Comparison of ENCODE assay signal across 24 cellular contexts in genomic region chr2:120626566-120626965, GRCh38.
A peak's percentile ranks its signal among the peaks of the same experiment; 100 is the strongest.
DNase-seq lines count a peak whose midpoint lies in the region; ATAC-seq and TF ChIP-seq lines count a peak whose summit lies in the region.
"Had no signal": no experiment of that assay in that cellular context is flagged by ENCODE, and none has a peak within 500 bp of the region (broad histone marks: within the 10 kb centered on the region; RNA-seq: fewer than 3 reads in every experiment).

No MANE protein-coding gene starts in this region.

- no peak for ATAC-seq in body of pancreas
- peak; percentile 43 for ATAC-seq in left lung
- ATAC-seq in HG03135 (IDR thresholded peaks at IDR 0.05; ENCODE audit: unreplicated experiment) = no peak
- ATAC-seq: effector memory CD8-positive, alpha-beta T cell; HCT116; naive thymus-derived CD4-positive, alpha-beta T cell had no signal

- H3K27ac ChIP-seq in body of pancreas (peak overlapping the region in 3 of 4 donors; percentile 44 to 70 (median 64)), left lung (peak overlapping the region; percentile 53), thyroid gland (peak overlapping the region; percentile 86 to 90 (median 90)), vagina (no peak overlapping the region)
- H3K27ac ChIP-seq: esophagus muscularis mucosa, hepatocyte, tibial nerve had no signal

- H3K4me1 ChIP-seq in body of pancreas (peaks cover 18% of the 10 kb centered on the region), left lung (no peaks in the 10 kb centered on the region), thyroid gland (peaks cover 47 to 77% of the 10 kb centered on the region in 2 donors), vagina (no peaks in the 10 kb centered on the region)
- H3K4me1 ChIP-seq: esophagus muscularis mucosa, tibial nerve had no signal

- H3K36me3 ChIP-seq in body of pancreas (replicated peaks in 1 of 2; ENCODE audit: insufficient read depth in 1 of 2, low read depth in 2 of 2) (no peaks in the 10 kb centered on the region), left lung (no peaks in the 10 kb centered on the region), thyroid gland (no peaks in the 10 kb centered on the region), vagina (no peaks in the 10 kb centered on the region)
- H3K36me3 ChIP-seq: esophagus muscularis mucosa, tibial nerve had no signal

- H3K4me3 ChIP-seq in LNCaP clone FGC (ENCODE audit: low read depth, low read length) (no peak overlapping the region), body of pancreas (no peak overlapping the region), left lung (no peak overlapping the region), thyroid gland (replicated peaks in 1 of 3) (no peak overlapping the region), vagina (no peak overlapping the region)
- H3K4me3 ChIP-seq: esophagus muscularis mucosa, hepatocyte, tibial nerve had no signal

- DNase-seq in LNCaP clone FGC (ENCODE audit: low read depth) = peak; percentile 1
- DNase-seq in body of pancreas = peak in 1 of 4 donors; percentile 3
- DNase-seq in left lung = no peak
- DNase-seq in thyroid gland = peak; percentile 81
- DNase-seq in vagina (ENCODE audit: extremely low spot score in 2 of 2) = no peak
- no peak for DNase-seq in nucleus accumbens (lab: John Stamatoyannopoulos, UW)
- DNase-seq: activated CD4-positive, alpha-beta T cell treated with anti-CD3 and anti-CD28 coated beads, Interleukin-2, amount 10 ng/mL, durations not matched to agents 24 days and 14 days; activated naive CD4-positive, alpha-beta T cell treated with anti-CD3 and anti-CD28 coated beads, Interleukin-2, amount 10 ng/mL, durations not matched to agents 7 days and 5 days; C1 segment of cervical spinal cord; cortex of kidney; effector memory CD8-positive, alpha-beta T cell; KG1; naive thymus-derived CD4-positive, alpha-beta T cell; NCI-H1436; NK-92 treated with Interleukin-12 subunit alpha and Interleukin-12 subunit beta, amount 100 ng/mL, for 24 hours; small intestine; stimulated activated CD4-positive, alpha-beta T cell treated with anti-CD3 and anti-CD28 coated beads, Interleukin-1b, Interleukin-23, amount 100 ng/mL, for 48 hours; stimulated activated CD8-positive, alpha-beta memory T cell treated with anti-CD3 and anti-CD28 coated beads, Interleukin-4, amount 100 ng/mL, for 48 hours; T-helper 9 cell had no signal

- H3K27me3 ChIP-seq in body of pancreas = no peaks in the 10 kb centered on the region
- no peaks in the 10 kb centered on the region for H3K27me3 ChIP-seq in left lung
- no peaks in the 10 kb centered on the region for H3K27me3 ChIP-seq in thyroid gland
- no peaks in the 10 kb centered on the region for H3K27me3 ChIP-seq in vagina
- H3K27me3 ChIP-seq: hepatocyte, tibial nerve had no signal

- no peak for TF ChIP-seq CTCF in LNCaP clone FGC (IDR thresholded peaks at IDR 0.05; ENCODE audit: control insufficient read depth, extremely low read depth, insufficient read depth)
- no peak for TF ChIP-seq CTCF in body of pancreas (IDR thresholded peaks at IDR 0.05)
- no peak for TF ChIP-seq CTCF in left lung (IDR thresholded peaks at IDR 0.05)
- no peak for TF ChIP-seq CTCF in thyroid gland (IDR thresholded peaks at IDR 0.05)
- TF ChIP-seq CTCF in vagina (IDR thresholded peaks at IDR 0.05) = no peak

- intact Hi-C loops in body of pancreas (cut with DNase I) = no loop called here
- intact Hi-C loops in left lung (cut with DNase I) = no loop called here
- intact Hi-C loops in thyroid gland (cut with DNase I) = no loop called here
- intact Hi-C loops in vagina (cut with DNase I) = no loop called here

- TF ChIP-seq POLR2A in body of pancreas (IDR thresholded peaks at IDR 0.05) (no peak), thyroid gland (IDR thresholded peaks at IDR 0.05) (no peak), vagina (IDR thresholded peaks at IDR 0.05) (no peak)

- H3K9me3 ChIP-seq in body of pancreas = no peaks in the 10 kb centered on the region
- H3K9me3 ChIP-seq in left lung = peaks cover 0 to 4% of the 10 kb centered on the region in 2 donors
- H3K9me3 ChIP-seq in thyroid gland = no peaks in the 10 kb centered on the region
- H3K9me3 ChIP-seq in vagina = no peaks in the 10 kb centered on the region

- WGBS in body of pancreas, 2 donors = 65 to 74% methylated on average over 6 of the region's 6 CpGs
- WGBS in thyroid gland, 2 donors = 31 to 34% methylated on average over 6 of the region's 6 CpGs

Comparison
In these comparisons a context has a peak if more than half of its experiments do, and no peak if none do; other contexts are left out.
1. DNase-seq: peak in LNCaP clone FGC (single experiment) and thyroid gland (2 of 2); none in left lung (0 of 2), vagina (0 of 2) and nucleus accumbens (0 of 56).